In the genomic region with DNA sequence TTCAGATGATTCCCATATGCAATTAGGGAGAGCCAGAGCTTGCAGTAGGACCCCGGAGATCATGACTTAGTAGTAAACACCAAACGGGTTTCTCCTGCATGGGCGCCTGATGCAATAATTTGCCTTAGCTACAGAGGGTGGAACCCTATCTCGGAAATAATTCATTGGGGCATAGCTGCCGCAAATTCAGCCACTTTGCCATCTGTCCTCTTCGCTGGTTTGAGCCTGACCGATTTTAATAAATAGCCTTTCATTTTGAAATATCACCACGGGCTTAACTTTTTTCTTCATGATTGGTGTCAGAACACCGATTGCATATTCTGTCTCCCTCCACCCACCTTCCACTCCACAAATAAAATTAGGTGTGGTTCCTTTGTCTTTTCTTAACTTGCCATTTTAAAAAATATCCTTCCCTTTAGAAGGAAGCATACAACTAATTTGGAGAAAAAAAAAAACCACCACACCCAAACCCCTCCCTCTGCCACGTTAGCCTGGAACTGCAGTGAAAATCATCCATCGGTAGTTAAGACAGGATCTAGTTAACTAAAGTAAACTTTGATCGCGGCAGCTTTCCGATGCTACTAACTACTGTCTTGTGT, we compare ENCODE assay signal across 1 cellular context.
TF ChIP-seq lines count a peak whose summit lies in the region.

No MANE protein-coding gene starts in this region.

TF ChIP-seq in HepG2, 621 proteins besides CTCF, POLR2A, EP300 and RAD21 (continued from another document):
- TF ChIP-seq HNRNPL (IDR thresholded peaks at IDR 0.05; ENCODE audit: low read depth, low read length) (no peak), SIN3A (IDR thresholded peaks at IDR 0.05; ENCODE audit: borderline replicate concordance, low read depth, low read length) (0 out of 2 replicates have a peak, but pooled peaks have one; percentile 43), CEBPB (IDR thresholded peaks at IDR 0.05; ENCODE audit: borderline replicate concordance, low read depth, low read length) (peak; percentile 72; the same call in 1 of the 2 replicates), SAP130 (CRISPR knock-in tag; IDR thresholded peaks at IDR 0.05; ENCODE audit: low read depth) (peak; percentile 68), ZNF883 (CRISPR knock-in tag; IDR thresholded peaks at IDR 0.05; ENCODE audit: not compliant biosample characterization) (no peak), FOXK1 (CRISPR knock-in tag; IDR thresholded peaks at IDR 0.05; ENCODE audit: borderline replicate concordance, low read depth) (0 out of 2 replicates have a peak, but pooled peaks have one; percentile 10), NKX3-1 (CRISPR knock-in tag; IDR thresholded peaks at IDR 0.05) (no peak), ZNF652 (CRISPR knock-in tag; IDR thresholded peaks at IDR 0.05; ENCODE audit: borderline replicate concordance, low read depth) (peak; percentile 40; the same call in 1 of the 2 replicates), ATF4 (CRISPR knock-in tag; IDR thresholded peaks at IDR 0.05) (peak in 1 of 2 experiments; percentile 97; a peak in 2 of 4 replicates), YEATS4 (CRISPR knock-in tag; IDR thresholded peaks at IDR 0.05; ENCODE audit: borderline replicate concordance) (peak; percentile 65; the same call in 1 of the 2 replicates), CEBPG (CRISPR knock-in tag; IDR thresholded peaks at IDR 0.05) (peak; percentile 92), PRPF4 (IDR thresholded peaks at IDR 0.05; ENCODE audit: low read depth, low read length, poor library complexity, severe bottlenecking) (no peak), SALL1 (CRISPR knock-in tag; IDR thresholded peaks at IDR 0.05) (no peak), CCDC6 (CRISPR knock-in tag; IDR thresholded peaks at IDR 0.05) (no peak), ZSCAN25 (CRISPR knock-in tag; IDR thresholded peaks at IDR 0.05) (no peak), ZNF335 (CRISPR knock-in tag; IDR thresholded peaks at IDR 0.05) (no peak), GLMP (CRISPR knock-in tag; IDR thresholded peaks at IDR 0.05; ENCODE audit: borderline replicate concordance) (no peak), TRIM22 (IDR thresholded peaks at IDR 0.05) (no peak), SOX6 (IDR thresholded peaks at IDR 0.05) (no peak), SOX6 (CRISPR knock-in tag; IDR thresholded peaks at IDR 0.05) (0 out of 2 replicates have a peak, but pooled peaks have one; percentile 6), KAT8 (CRISPR knock-in tag; IDR thresholded peaks at IDR 0.05) (0 out of 2 replicates have a peak, but pooled peaks have one; percentile 15), ZEB1 (IDR thresholded peaks at IDR 0.05; ENCODE audit: insufficient replicate concordance, low read depth) (no peak), PPARG (CRISPR knock-in tag; conservative IDR thresholded peaks at IDR 0.05) (no peak), IRF1 (CRISPR knock-in tag; IDR thresholded peaks at IDR 0.05; ENCODE audit: low read depth) (no peak), ZNF850 (CRISPR knock-in tag; conservative IDR thresholded peaks at IDR 0.05) (no peak), ZNF3 (CRISPR knock-in tag; IDR thresholded peaks at IDR 0.05) (no peak), ZSCAN20 (CRISPR knock-in tag; IDR thresholded peaks at IDR 0.05; ENCODE audit: borderline replicate concordance) (0 out of 2 replicates have a peak, but pooled peaks have one; percentile 64), ZFAT (CRISPR knock-in tag; conservative IDR thresholded peaks at IDR 0.05) (peak; percentile 69; the same call in 1 of the 2 replicates), ZBTB10 (CRISPR knock-in tag; IDR thresholded peaks at IDR 0.05; ENCODE audit: borderline replicate concordance) (no peak), ZNF101 (CRISPR knock-in tag; IDR thresholded peaks at IDR 0.05; ENCODE audit: borderline replicate concordance, low read depth) (no peak), SNAI1 (CRISPR knock-in tag; IDR thresholded peaks at IDR 0.05; ENCODE audit: borderline replicate concordance) (no peak), DNMT1 (CRISPR knock-in tag; IDR thresholded peaks at IDR 0.05) (no peak), NFYC (CRISPR knock-in tag; IDR thresholded peaks at IDR 0.05) (no peak), TP53 (CRISPR knock-in tag; conservative IDR thresholded peaks at IDR 0.05) (no peak), ZNF800 (CRISPR knock-in tag; IDR thresholded peaks at IDR 0.05) (0 out of 2 replicates have a peak, but pooled peaks have one; percentile 55), KAT7 (CRISPR knock-in tag; IDR thresholded peaks at IDR 0.05; ENCODE audit: borderline replicate concordance) (0 out of 2 replicates have a peak, but pooled peaks have one; percentile 26), DMAP1 (CRISPR knock-in tag; IDR thresholded peaks at IDR 0.05) (0 out of 2 replicates have a peak, but pooled peaks have one; percentile 24), ZNF180 (CRISPR knock-in tag; IDR thresholded peaks at IDR 0.05; ENCODE audit: borderline replicate concordance, low read depth) (no peak)
- TF ChIP-seq, protein P1, sequence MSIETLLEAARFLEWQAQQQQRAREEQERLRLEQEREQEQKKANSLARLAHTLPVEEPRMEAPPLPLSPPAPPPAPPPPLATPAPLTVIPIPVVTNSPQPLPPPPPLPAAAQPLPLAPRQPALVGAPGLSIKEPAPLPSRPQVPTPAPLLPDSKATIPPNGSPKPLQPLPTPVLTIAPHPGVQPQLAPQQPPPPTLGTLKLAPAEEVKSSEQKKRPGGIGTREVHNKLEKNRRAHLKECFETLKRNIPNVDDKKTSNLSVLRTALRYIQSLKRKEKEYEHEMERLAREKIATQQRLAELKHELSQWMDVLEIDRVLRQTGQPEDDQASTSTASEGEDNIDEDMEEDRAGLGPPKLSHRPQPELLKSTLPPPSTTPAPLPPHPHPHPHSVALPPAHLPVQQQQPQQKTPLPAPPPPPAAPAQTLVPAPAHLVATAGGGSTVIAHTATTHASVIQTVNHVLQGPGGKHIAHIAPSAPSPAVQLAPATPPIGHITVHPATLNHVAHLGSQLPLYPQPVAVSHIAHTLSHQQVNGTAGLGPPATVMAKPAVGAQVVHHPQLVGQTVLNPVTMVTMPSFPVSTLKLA (IDR thresholded peaks at IDR 0.05) = no peak
- TF ChIP-seq, protein P2, sequence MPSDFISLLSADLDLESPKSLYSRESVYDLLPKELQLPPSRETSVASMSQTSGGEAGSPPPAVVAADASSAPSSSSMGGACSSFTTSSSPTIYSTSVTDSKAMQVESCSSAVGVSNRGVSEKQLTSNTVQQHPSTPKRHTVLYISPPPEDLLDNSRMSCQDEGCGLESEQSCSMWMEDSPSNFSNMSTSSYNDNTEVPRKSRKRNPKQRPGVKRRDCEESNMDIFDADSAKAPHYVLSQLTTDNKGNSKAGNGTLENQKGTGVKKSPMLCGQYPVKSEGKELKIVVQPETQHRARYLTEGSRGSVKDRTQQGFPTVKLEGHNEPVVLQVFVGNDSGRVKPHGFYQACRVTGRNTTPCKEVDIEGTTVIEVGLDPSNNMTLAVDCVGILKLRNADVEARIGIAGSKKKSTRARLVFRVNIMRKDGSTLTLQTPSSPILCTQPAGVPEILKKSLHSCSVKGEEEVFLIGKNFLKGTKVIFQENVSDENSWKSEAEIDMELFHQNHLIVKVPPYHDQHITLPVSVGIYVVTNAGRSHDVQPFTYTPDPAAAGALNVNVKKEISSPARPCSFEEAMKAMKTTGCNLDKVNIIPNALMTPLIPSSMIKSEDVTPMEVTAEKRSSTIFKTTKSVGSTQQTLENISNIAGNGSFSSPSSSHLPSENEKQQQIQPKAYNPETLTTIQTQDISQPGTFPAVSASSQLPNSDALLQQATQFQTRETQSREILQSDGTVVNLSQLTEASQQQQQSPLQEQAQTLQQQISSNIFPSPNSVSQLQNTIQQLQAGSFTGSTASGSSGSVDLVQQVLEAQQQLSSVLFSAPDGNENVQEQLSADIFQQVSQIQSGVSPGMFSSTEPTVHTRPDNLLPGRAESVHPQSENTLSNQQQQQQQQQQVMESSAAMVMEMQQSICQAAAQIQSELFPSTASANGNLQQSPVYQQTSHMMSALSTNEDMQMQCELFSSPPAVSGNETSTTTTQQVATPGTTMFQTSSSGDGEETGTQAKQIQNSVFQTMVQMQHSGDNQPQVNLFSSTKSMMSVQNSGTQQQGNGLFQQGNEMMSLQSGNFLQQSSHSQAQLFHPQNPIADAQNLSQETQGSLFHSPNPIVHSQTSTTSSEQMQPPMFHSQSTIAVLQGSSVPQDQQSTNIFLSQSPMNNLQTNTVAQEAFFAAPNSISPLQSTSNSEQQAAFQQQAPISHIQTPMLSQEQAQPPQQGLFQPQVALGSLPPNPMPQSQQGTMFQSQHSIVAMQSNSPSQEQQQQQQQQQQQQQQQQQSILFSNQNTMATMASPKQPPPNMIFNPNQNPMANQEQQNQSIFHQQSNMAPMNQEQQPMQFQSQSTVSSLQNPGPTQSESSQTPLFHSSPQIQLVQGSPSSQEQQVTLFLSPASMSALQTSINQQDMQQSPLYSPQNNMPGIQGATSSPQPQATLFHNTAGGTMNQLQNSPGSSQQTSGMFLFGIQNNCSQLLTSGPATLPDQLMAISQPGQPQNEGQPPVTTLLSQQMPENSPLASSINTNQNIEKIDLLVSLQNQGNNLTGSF (CRISPR knock-in tag; IDR thresholded peaks at IDR 0.05) = no peak
